Comparison of ENCODE assay signal across 2 cellular contexts in genomic region chr7:92831716-92832622, GRCh38.
TF ChIP-seq lines count a peak whose summit lies in the region.

No MANE protein-coding gene starts in this region.

TF ChIP-seq in GM12878, 131 proteins besides CTCF, POLR2A, EP300 and RAD21 (continues in another document):
- TF ChIP-seq RUNX3 (IDR thresholded peaks at IDR 0.05; ENCODE audit: low read length), result peak; percentile 77
- TF ChIP-seq KLF5 (IDR thresholded peaks at IDR 0.05; ENCODE audit: partially characterized antibody), result no peak
- TF ChIP-seq, protein P1, sequence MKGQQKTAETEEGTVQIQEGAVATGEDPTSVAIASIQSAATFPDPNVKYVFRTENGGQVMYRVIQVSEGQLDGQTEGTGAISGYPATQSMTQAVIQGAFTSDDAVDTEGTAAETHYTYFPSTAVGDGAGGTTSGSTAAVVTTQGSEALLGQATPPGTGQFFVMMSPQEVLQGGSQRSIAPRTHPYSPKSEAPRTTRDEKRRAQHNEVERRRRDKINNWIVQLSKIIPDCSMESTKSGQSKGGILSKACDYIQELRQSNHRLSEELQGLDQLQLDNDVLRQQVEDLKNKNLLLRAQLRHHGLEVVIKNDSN (IDR thresholded peaks at IDR 0.05; ENCODE audit: borderline replicate concordance, extremely low read length, insufficient read depth, low read depth, low read length), result no peak
- peak; percentile 44 to 62 for TF ChIP-seq IKZF2 (IDR thresholded peaks at IDR 0.05)
- TF ChIP-seq KAT2A (conservative IDR thresholded peaks at IDR 0.05; ENCODE audit: control insufficient read depth, low read depth, low read length), result no peak
- TF ChIP-seq PAX8 (IDR thresholded peaks at IDR 0.05), result no peak
- TF ChIP-seq, protein P2, sequence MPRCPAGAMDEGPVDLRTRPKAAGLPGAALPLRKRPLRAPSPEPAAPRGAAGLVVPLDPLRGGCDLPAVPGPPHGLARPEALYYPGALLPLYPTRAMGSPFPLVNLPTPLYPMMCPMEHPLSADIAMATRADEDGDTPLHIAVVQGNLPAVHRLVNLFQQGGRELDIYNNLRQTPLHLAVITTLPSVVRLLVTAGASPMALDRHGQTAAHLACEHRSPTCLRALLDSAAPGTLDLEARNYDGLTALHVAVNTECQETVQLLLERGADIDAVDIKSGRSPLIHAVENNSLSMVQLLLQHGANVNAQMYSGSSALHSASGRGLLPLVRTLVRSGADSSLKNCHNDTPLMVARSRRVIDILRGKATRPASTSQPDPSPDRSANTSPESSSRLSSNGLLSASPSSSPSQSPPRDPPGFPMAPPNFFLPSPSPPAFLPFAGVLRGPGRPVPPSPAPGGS (IDR thresholded peaks at IDR 0.05; ENCODE audit: borderline replicate concordance, insufficient read depth, low read depth, low read length, poor library complexity, severe bottlenecking), result peak; percentile 17
- peak; percentile 53; the same call in 1 of the 2 replicates for TF ChIP-seq FOXM1 (IDR thresholded peaks at IDR 0.05; ENCODE audit: low read depth, low read length)
- 0 out of 2 replicates have a peak, but pooled peaks have one; percentile 6 for TF ChIP-seq GATAD2B (conservative IDR thresholded peaks at IDR 0.05; ENCODE audit: low read depth)
- TF ChIP-seq, protein P3, sequence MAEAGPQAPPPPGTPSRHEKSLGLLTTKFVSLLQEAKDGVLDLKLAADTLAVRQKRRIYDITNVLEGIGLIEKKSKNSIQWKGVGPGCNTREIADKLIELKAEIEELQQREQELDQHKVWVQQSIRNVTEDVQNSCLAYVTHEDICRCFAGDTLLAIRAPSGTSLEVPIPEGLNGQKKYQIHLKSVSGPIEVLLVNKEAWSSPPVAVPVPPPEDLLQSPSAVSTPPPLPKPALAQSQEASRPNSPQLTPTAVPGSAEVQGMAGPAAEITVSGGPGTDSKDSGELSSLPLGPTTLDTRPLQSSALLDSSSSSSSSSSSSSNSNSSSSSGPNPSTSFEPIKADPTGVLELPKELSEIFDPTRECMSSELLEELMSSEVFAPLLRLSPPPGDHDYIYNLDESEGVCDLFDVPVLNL (IDR thresholded peaks at IDR 0.05; ENCODE audit: low read depth, low read length), result no peak
- TF ChIP-seq, protein P4, sequence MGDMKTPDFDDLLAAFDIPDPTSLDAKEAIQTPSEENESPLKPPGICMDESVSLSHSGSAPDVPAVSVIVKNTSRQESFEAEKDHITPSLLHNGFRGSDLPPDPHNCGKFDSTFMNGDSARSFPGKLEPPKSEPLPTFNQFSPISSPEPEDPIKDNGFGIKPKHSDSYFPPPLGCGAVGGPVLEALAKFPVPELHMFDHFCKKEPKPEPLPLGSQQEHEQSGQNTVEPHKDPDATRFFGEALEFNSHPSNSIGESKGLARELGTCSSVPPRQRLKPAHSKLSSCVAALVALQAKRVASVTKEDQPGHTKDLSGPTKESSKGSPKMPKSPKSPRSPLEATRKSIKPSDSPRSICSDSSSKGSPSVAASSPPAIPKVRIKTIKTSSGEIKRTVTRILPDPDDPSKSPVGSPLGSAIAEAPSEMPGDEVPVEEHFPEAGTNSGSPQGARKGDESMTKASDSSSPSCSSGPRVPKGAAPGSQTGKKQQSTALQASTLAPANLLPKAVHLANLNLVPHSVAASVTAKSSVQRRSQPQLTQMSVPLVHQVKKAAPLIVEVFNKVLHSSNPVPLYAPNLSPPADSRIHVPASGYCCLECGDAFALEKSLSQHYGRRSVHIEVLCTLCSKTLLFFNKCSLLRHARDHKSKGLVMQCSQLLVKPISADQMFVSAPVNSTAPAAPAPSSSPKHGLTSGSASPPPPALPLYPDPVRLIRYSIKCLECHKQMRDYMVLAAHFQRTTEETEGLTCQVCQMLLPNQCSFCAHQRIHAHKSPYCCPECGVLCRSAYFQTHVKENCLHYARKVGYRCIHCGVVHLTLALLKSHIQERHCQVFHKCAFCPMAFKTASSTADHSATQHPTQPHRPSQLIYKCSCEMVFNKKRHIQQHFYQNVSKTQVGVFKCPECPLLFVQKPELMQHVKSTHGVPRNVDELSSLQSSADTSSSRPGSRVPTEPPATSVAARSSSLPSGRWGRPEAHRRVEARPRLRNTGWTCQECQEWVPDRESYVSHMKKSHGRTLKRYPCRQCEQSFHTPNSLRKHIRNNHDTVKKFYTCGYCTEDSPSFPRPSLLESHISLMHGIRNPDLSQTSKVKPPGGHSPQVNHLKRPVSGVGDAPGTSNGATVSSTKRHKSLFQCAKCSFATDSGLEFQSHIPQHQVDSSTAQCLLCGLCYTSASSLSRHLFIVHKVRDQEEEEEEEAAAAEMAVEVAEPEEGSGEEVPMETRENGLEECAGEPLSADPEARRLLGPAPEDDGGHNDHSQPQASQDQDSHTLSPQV (IDR thresholded peaks at IDR 0.05), result no peak
- peak; percentile 26; the same call in 1 of the 2 replicates for TF ChIP-seq JUNB (IDR thresholded peaks at IDR 0.05)
- TF ChIP-seq TCF3 (IDR thresholded peaks at IDR 0.05; ENCODE audit: borderline replicate concordance, insufficient read depth, low read depth, low read length), result no peak
- TF ChIP-seq MTA3 (IDR thresholded peaks at IDR 0.05; ENCODE audit: borderline replicate concordance, low read length), result 0 out of 2 replicates have a peak, but pooled peaks have one; percentile 43
- TF ChIP-seq NR2C2 (IDR thresholded peaks at IDR 0.05; ENCODE audit: borderline replicate concordance, control insufficient read depth, insufficient read length, low read depth), result no peak
- no peak for TF ChIP-seq ZZZ3 (IDR thresholded peaks at IDR 0.05; ENCODE audit: control insufficient read depth, insufficient read length, low read depth)
- no peak for TF ChIP-seq CHD4 (IDR thresholded peaks at IDR 0.05)
- no peak for TF ChIP-seq CBX5 (IDR thresholded peaks at IDR 0.05; ENCODE audit: low read depth)
- no peak for TF ChIP-seq ETV6 (conservative IDR thresholded peaks at IDR 0.05 in 1 of 2, IDR thresholded peaks at IDR 0.05 in 1 of 2; ENCODE audit: borderline replicate concordance in 1 of 2, low read depth in 1 of 2)
- TF ChIP-seq, protein P5, sequence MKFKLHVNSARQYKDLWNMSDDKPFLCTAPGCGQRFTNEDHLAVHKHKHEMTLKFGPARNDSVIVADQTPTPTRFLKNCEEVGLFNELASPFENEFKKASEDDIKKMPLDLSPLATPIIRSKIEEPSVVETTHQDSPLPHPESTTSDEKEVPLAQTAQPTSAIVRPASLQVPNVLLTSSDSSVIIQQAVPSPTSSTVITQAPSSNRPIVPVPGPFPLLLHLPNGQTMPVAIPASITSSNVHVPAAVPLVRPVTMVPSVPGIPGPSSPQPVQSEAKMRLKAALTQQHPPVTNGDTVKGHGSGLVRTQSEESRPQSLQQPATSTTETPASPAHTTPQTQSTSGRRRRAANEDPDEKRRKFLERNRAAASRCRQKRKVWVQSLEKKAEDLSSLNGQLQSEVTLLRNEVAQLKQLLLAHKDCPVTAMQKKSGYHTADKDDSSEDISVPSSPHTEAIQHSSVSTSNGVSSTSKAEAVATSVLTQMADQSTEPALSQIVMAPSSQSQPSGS (IDR thresholded peaks at IDR 0.05; ENCODE audit: low read length), result 0 out of 2 replicates have a peak, but pooled peaks have one; percentile 21
- TF ChIP-seq ZNF24 (IDR thresholded peaks at IDR 0.05), result 0 out of 2 replicates have a peak, but pooled peaks have one; percentile 38
- TF ChIP-seq MXI1 (IDR thresholded peaks at IDR 0.05; ENCODE audit: low read depth, low read length), result no peak
- TF ChIP-seq NFIC (IDR thresholded peaks at IDR 0.05; ENCODE audit: low read depth, low read length), result peak; percentile 56

TF ChIP-seq in HepG2, 621 proteins besides CTCF, POLR2A, EP300 and RAD21 (continues in another document):
- TF ChIP-seq, protein P6, sequence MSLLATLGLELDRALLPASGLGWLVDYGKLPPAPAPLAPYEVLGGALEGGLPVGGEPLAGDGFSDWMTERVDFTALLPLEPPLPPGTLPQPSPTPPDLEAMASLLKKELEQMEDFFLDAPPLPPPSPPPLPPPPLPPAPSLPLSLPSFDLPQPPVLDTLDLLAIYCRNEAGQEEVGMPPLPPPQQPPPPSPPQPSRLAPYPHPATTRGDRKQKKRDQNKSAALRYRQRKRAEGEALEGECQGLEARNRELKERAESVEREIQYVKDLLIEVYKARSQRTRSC (CRISPR knock-in tag; IDR thresholded peaks at IDR 0.05; ENCODE audit: low read depth), result no peak
- TF ChIP-seq NFKBIZ (CRISPR knock-in tag; IDR thresholded peaks at IDR 0.05) (no peak), FOSL2 (CRISPR knock-in tag; IDR thresholded peaks at IDR 0.05) (peak; percentile 10; the same call in 1 of the 2 replicates), PCBP1 (IDR thresholded peaks at IDR 0.05; ENCODE audit: borderline replicate concordance, low read depth, low read length) (no peak), ZNF407 (CRISPR knock-in tag; IDR thresholded peaks at IDR 0.05; ENCODE audit: not compliant biosample characterization) (no peak), NR1H2 (CRISPR knock-in tag; IDR thresholded peaks at IDR 0.05; ENCODE audit: borderline replicate concordance, low read depth) (no peak), MXD1 (CRISPR knock-in tag; IDR thresholded peaks at IDR 0.05) (no peak), DMTF1 (CRISPR knock-in tag; IDR thresholded peaks at IDR 0.05) (no peak), ZBTB8A (CRISPR knock-in tag; IDR thresholded peaks at IDR 0.05; ENCODE audit: borderline replicate concordance, low read depth) (no peak), HDAC6 (IDR thresholded peaks at IDR 0.05; ENCODE audit: low read depth, low read length) (no peak)
- TF ChIP-seq, protein P7, sequence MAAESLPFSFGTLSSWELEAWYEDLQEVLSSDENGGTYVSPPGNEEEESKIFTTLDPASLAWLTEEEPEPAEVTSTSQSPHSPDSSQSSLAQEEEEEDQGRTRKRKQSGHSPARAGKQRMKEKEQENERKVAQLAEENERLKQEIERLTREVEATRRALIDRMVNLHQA (CRISPR knock-in tag; IDR thresholded peaks at IDR 0.05), result no peak
- TF ChIP-seq, protein P8, sequence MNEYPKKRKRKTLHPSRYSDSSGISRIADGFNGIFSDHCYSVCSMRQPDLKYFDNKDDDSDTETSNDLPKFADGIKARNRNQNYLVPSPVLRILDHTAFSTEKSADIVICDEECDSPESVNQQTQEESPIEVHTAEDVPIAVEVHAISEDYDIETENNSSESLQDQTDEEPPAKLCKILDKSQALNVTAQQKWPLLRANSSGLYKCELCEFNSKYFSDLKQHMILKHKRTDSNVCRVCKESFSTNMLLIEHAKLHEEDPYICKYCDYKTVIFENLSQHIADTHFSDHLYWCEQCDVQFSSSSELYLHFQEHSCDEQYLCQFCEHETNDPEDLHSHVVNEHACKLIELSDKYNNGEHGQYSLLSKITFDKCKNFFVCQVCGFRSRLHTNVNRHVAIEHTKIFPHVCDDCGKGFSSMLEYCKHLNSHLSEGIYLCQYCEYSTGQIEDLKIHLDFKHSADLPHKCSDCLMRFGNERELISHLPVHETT (CRISPR knock-in tag; conservative IDR thresholded peaks at IDR 0.05), result no peak
